ENCODE assay signal across 15 cellular contexts in genomic region chr10:99924856-99925255, GRCh38.
"Had no signal": no experiment of that assay in that cellular context is flagged by ENCODE, and none has a peak within 500 bp of the region (broad histone marks: within the 10 kb centered on the region; RNA-seq: fewer than 3 reads in every experiment).

No MANE protein-coding gene starts in this region.

- H3K27me3 ChIP-seq: sigmoid colon, suprapubic skin, upper lobe of right lung had no signal

- FAIRE-seq: TTC549 had no signal

- H3K9me3 ChIP-seq: prostate gland, sigmoid colon, suprapubic skin, upper lobe of right lung had no signal

- H3K9me3 Mint-ChIP-seq: activated naive CD4-positive, alpha-beta T cell treated with anti-CD3 and anti-CD28 coated beads, Interleukin-2, amount 50 U/mL, for 24 hours; memory B cell had no signal

- DNase-seq: activated effector memory CD4-positive, alpha-beta T cell treated with Interleukin-2 at 50 U/mL for 16 hours; activated T-cell treated with anti-CD3 and anti-CD28 coated beads, Interleukin-2, amount 50 U/mL, for 1 hour; central memory CD4-positive, alpha-beta T cell; glutamatergic neuron; sigmoid colon; stimulated activated CD4-positive, alpha-beta T cell treated with anti-CD3 and anti-CD28 coated beads, Interleukin-12 subunit alpha, Interleukin-12 subunit beta, amount 100 ng/mL, for 4 hours; stimulated activated naive CD4-positive, alpha-beta T cell; T-helper 17 cell; upper lobe of right lung had no signal

- H3K4me3 ChIP-seq: prostate gland, sigmoid colon, suprapubic skin, upper lobe of right lung had no signal

- H3K27ac Mint-ChIP-seq: activated naive CD4-positive, alpha-beta T cell treated with anti-CD3 and anti-CD28 coated beads, Interleukin-2, amount 50 U/mL, for 24 hours; memory B cell; T-helper 17 cell had no signal

- ATAC-seq: esophagus mucosa, T-helper 17 cell, upper lobe of right lung had no signal

- H3K4me3 Mint-ChIP-seq: activated naive CD4-positive, alpha-beta T cell treated with anti-CD3 and anti-CD28 coated beads, Interleukin-2, amount 50 U/mL, for 24 hours; memory B cell; T-helper 17 cell had no signal

- H3K4me1 Mint-ChIP-seq: activated naive CD4-positive, alpha-beta T cell treated with anti-CD3 and anti-CD28 coated beads, Interleukin-2, amount 50 U/mL, for 24 hours had no signal

- H3K27me3 Mint-ChIP-seq: activated naive CD4-positive, alpha-beta T cell treated with anti-CD3 and anti-CD28 coated beads, Interleukin-2, amount 50 U/mL, for 24 hours; memory B cell had no signal

- H3K27ac ChIP-seq: prostate gland, sigmoid colon, suprapubic skin, upper lobe of right lung had no signal

- H3K36me3 ChIP-seq: prostate gland, sigmoid colon, suprapubic skin, upper lobe of right lung had no signal
